Comparison of ENCODE assay signal across 18 cellular contexts in the genomic region with DNA sequence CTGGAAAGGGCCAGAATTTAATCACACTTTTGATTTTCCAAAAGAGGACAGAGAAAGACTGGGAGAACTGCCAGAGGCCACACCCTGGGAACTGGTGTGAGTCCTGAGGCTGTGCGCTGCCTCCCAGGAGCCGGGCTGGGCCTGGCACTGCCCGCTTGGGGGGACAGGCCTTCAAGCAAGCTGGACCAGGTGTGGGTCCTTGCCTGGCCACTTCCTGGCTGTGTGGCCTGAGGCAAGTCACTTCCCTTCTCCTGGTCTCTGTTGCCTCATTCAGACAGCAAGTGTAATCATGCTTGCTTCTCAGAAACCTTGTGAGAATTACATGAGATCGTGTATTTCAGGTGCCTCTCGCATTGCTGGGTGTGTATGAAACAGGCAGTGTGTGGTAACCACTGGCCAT.
A peak's percentile ranks its signal among the peaks of the same experiment; 100 is the strongest.
DNase-seq lines count a peak whose midpoint lies in the region; ATAC-seq, FAIRE-seq and TF ChIP-seq lines count a peak whose summit lies in the region.
"Had no signal": no experiment of that assay in that cellular context is flagged by ENCODE, and none has a peak within 500 bp of the region (broad histone marks: within the 10 kb centered on the region; RNA-seq: fewer than 3 reads in every experiment).

No MANE protein-coding gene starts in this region.

- peak overlapping the region; percentile 6 for H3K27ac ChIP-seq in RWPE2 (ENCODE audit: poor library complexity, severe bottlenecking)
- H3K27ac ChIP-seq: prostate gland had no signal

- no peaks in the 10 kb centered on the region for H3K9me3 Mint-ChIP-seq in activated naive CD4-positive, alpha-beta T cell treated with anti-CD3 and anti-CD28 coated beads, Interleukin-2, amount 50 U/mL, for 72 hours
- H3K9me3 Mint-ChIP-seq: activated CD8-positive, alpha-beta T cell treated with anti-CD3 and anti-CD28 coated beads for 36 hours; dendritic cell treated with granulocyte-macrophage colony-stimulating factor and Interleukin-4, amounts not matched to agents 40 ng/mL and 50 ng/mL, for 4 days; T-helper 1 cell treated with Interleukin-12 subunit alpha and Interleukin-12 subunit beta and Interleukin-4 antibody, amounts not matched to agents 30 μg/mL and 1 μg/mL, for 36 hours had no signal

- no peak for DNase-seq in GM12891 (ENCODE audit: insufficient read length, low spot score)
- no peak for DNase-seq in RWPE2 (ENCODE audit: low spot score)
- peak; percentile 48 for DNase-seq in left cardiac atrium
- DNase-seq in sciatic nerve (ENCODE audit: low spot score) = peak; percentile 69
- DNase-seq in C1 segment of cervical spinal cord (lab: John Stamatoyannopoulos, UW) = no peak
- no peak for DNase-seq in stimulated activated naive CD8-positive, alpha-beta T cell treated with anti-CD3 and anti-CD28 coated beads, Interleukin-15, Interleukin-2, amounts not matched to agents 100 U/mL and 50 U/mL, for 24 hours
- DNase-seq in activated naive CD4-positive, alpha-beta T cell treated with anti-CD3 and anti-CD28 coated beads, Interleukin-2, amount 50 U/mL, for 72 hours (ENCODE audit: low spot score in 2 of 2) = no peak
- no peak for DNase-seq in iPS-NIHi7 (ENCODE audit: extremely low spot score)
- DNase-seq: activated CD8-positive, alpha-beta T cell treated with anti-CD3 and anti-CD28 coated beads for 36 hours; activated naive CD4-positive, alpha-beta T cell treated with anti-CD3 and anti-CD28 coated beads, Interleukin-2, amount 50 U/mL, for 16 hours; head of caudate nucleus; NCI-H1417 treated with DMSO at 0.1 percent for 48 hours; stimulated activated CD4-positive, alpha-beta T cell treated with anti-CD3 and anti-CD28 coated beads, Interleukin-4, amount 100 ng/mL, for 24 hours; stimulated activated naive CD4-positive, alpha-beta T cell treated with Interleukin-2 at 50 U/mL for 16 hours had no signal

- H3K36me3 ChIP-seq in RWPE2 (ENCODE audit: low read depth) = no peaks in the 10 kb centered on the region
- H3K36me3 ChIP-seq: prostate gland had no signal

- no peaks in the 10 kb centered on the region for H3K9me3 ChIP-seq in RWPE2 (ENCODE audit: severe bottlenecking)
- H3K9me3 ChIP-seq: prostate gland had no signal

- H3K4me3 ChIP-seq in RWPE2 (ENCODE audit: severe bottlenecking) = no peak overlapping the region
- H3K4me3 ChIP-seq: lung, prostate gland had no signal

- H3K27ac Mint-ChIP-seq in activated naive CD4-positive, alpha-beta T cell treated with anti-CD3 and anti-CD28 coated beads, Interleukin-2, amount 50 U/mL, for 72 hours = peak overlapping the region in 1 of 2 donors; percentile 33
- H3K27ac Mint-ChIP-seq: activated CD8-positive, alpha-beta T cell treated with anti-CD3 and anti-CD28 coated beads for 36 hours; dendritic cell treated with granulocyte-macrophage colony-stimulating factor and Interleukin-4, amounts not matched to agents 40 ng/mL and 50 ng/mL, for 4 days; T-helper 1 cell treated with Interleukin-12 subunit alpha and Interleukin-12 subunit beta and Interleukin-4 antibody, amounts not matched to agents 30 μg/mL and 1 μg/mL, for 36 hours had no signal

- H3K4me1 ChIP-seq in RWPE2 (ENCODE audit: insufficient read depth, poor library complexity, severe bottlenecking) = peaks cover 12% of the 10 kb centered on the region
- H3K4me1 ChIP-seq: prostate gland had no signal

- H3K36me3 Mint-ChIP-seq in activated naive CD4-positive, alpha-beta T cell treated with anti-CD3 and anti-CD28 coated beads, Interleukin-2, amount 50 U/mL, for 72 hours = no peaks in the 10 kb centered on the region

- TF ChIP-seq CTCF in RWPE2 (IDR thresholded peaks at IDR 0.05; ENCODE audit: poor library complexity, severe bottlenecking) = no peak

- intact Hi-C loops in left cardiac atrium (cut with DNase I) (no loop called here), sciatic nerve (cut with DNase I) (no loop called here)

- no peak for FAIRE-seq in GM12891 (lab: Jason Lieb, UNC)

- no peaks in the 10 kb centered on the region for H3K27me3 ChIP-seq in RWPE2 (ENCODE audit: insufficient read depth, poor library complexity, severe bottlenecking)

- peak; percentile 91 for ATAC-seq in RWPE2 (ENCODE audit: low read depth)
- peak; percentile 15 to 55 for ATAC-seq in left cardiac atrium
- ATAC-seq in sciatic nerve = peak; percentile 74
- ATAC-seq in stimulated activated naive CD8-positive, alpha-beta T cell treated with anti-CD3 and anti-CD28 coated beads, Interleukin-15, Interleukin-2, amounts not matched to agents 100 U/mL and 50 U/mL, for 24 hours = no peak
- no peak for ATAC-seq in activated naive CD4-positive, alpha-beta T cell treated with anti-CD3 and anti-CD28 coated beads, Interleukin-2, amount 50 U/mL, for 72 hours
- ATAC-seq: activated CD8-positive, alpha-beta T cell treated with anti-CD3 and anti-CD28 coated beads for 36 hours had no signal

- no peak for TF ChIP-seq POLR2A in GM12891 (IDR thresholded peaks at IDR 0.05; ENCODE audit: low read depth, low read length)

TF ChIP-seq in GM12891, 5 proteins besides CTCF, POLR2A, EP300 and RAD21:
- TF ChIP-seq POLR2AphosphoS5 (IDR thresholded peaks at IDR 0.05; ENCODE audit: low read depth, low read length) (no peak), POU2F2 (IDR thresholded peaks at IDR 0.05; ENCODE audit: low read depth, low read length) (no peak), PAX5 (IDR thresholded peaks at IDR 0.05; ENCODE audit: insufficient read depth, low read length, severe bottlenecking) (no peak), SPI1 (IDR thresholded peaks at IDR 0.05; ENCODE audit: low read depth, low read length) (peak; percentile 47)

Comparison
In these comparisons a context has a peak if more than half of its experiments do, and no peak if none do; other contexts are left out.
1. DNase-seq: peak in left cardiac atrium (single experiment) and sciatic nerve (single experiment); none in GM12891 (single experiment), RWPE2 (single experiment), C1 segment of cervical spinal cord (0 of 14), stimulated activated naive CD8-positive, alpha-beta T cell treated with anti-CD3 and anti-CD28 coated beads, Interleukin-15, Interleukin-2, amounts not matched to agents 100 U/mL and 50 U/mL, for 24 hours (single experiment), activated naive CD4-positive, alpha-beta T cell treated with anti-CD3 and anti-CD28 coated beads, Interleukin-2, amount 50 U/mL, for 72 hours (0 of 2) and iPS-NIHi7 (single experiment).
2. ATAC-seq: peak in RWPE2 (single experiment), left cardiac atrium (2 of 2) and sciatic nerve (single experiment); none in stimulated activated naive CD8-positive, alpha-beta T cell treated with anti-CD3 and anti-CD28 coated beads, Interleukin-15, Interleukin-2, amounts not matched to agents 100 U/mL and 50 U/mL, for 24 hours (single experiment) and activated naive CD4-positive, alpha-beta T cell treated with anti-CD3 and anti-CD28 coated beads, Interleukin-2, amount 50 U/mL, for 72 hours (0 of 2).